Comparison of ENCODE assay signal across 8 cellular contexts in genomic region chr11:94776351-94777321, GRCh38. TPM values are rescaled to one million over a fixed set of nuclear protein-coding genes. Genes with fewer than 3 reads are reported as not detected.
DNase-seq lines count a peak whose midpoint lies in the region; ATAC-seq and TF ChIP-seq lines count a peak whose summit lies in the region.

No MANE protein-coding gene starts in this region.

- H3K9me3 Mint-ChIP-seq in MCF 10A (ENCODE audit: unreplicated experiment) (no peaks in the 10 kb centered on the region), natural killer cell (no peaks in the 10 kb centered on the region)

- DNase-seq in DMS53 treated with DMSO at 0.1 percent for 48 hours (lab: John Stamatoyannopoulos, UW; ENCODE audit: unreplicated experiment) (peak; percentile 89), MG63 (peak; percentile 60), MCF 10A (ENCODE audit: unreplicated experiment) (peak; percentile 67), natural killer cell (no peak)
- DNase-seq in stimulated activated naive CD4-positive, alpha-beta T cell treated with Interleukin-2 at 50 U/mL for 16 hours (lab: John Stamatoyannopoulos, UW) = no peak

- peaks cover 4% of the 10 kb centered on the region for H3K36me3 Mint-ChIP-seq in MCF 10A (ENCODE audit: insufficient read depth, unreplicated experiment)
- H3K36me3 Mint-ChIP-seq in natural killer cell = no peaks in the 10 kb centered on the region

- H3K4me3 Mint-ChIP-seq in MCF 10A (ENCODE audit: unreplicated experiment) (no peak overlapping the region), natural killer cell (no peak overlapping the region)

- H3K9me3 ChIP-seq in MG63 = no peaks in the 10 kb centered on the region; the same call in 1 of the 2 replicates

- POLR2A ChIA-PET in MCF 10A (lab: Yijun Ruan, JAX) = interaction anchor here (0.6 to 4.1 kb wide), 12 partner anchors 9 to 297 kb away, joined by 3 to 18 read pairs (median 4); partner anchors contain the start of gene AMOTL1

- no peak for TF ChIP-seq CTCF in MCF 10A (IDR thresholded peaks at IDR 0.05; ENCODE audit: unreplicated experiment)
- no peak for TF ChIP-seq CTCF in natural killer cell (IDR thresholded peaks at IDR 0.05)

- H3K36me3 ChIP-seq in MG63 = no peaks in the 10 kb centered on the region; the same call in 1 of the 2 replicates

- no peaks in the 10 kb centered on the region for H3K27me3 ChIP-seq in MG63

- no peaks in the 10 kb centered on the region for H3K27me3 Mint-ChIP-seq in MCF 10A (ENCODE audit: insufficient read depth, unreplicated experiment)
- no peaks in the 10 kb centered on the region for H3K27me3 Mint-ChIP-seq in natural killer cell (ENCODE audit: low read depth in 2 of 2)

- BruUV-seq in MCF 10A (replicated peaks; lab: Mats Ljungman, UMichigan) = no TSS peak

- ATAC-seq in natural killer cell (peak in 2 of 3 donors; percentile 49 to 58), HG03095 (IDR thresholded peaks at IDR 0.05; ENCODE audit: unreplicated experiment) (no peak), GM18498 (IDR thresholded peaks at IDR 0.05; ENCODE audit: unreplicated experiment) (no peak), HG02973 (IDR thresholded peaks at IDR 0.05; ENCODE audit: unreplicated experiment) (no peak)

- H3K27ac Mint-ChIP-seq in MCF 10A (ENCODE audit: low read depth, unreplicated experiment) (peak overlapping the region; percentile 78), natural killer cell (peak overlapping the region in 1 of 2 donors; percentile 29)

- no peak overlapping the region for H3K4me3 ChIP-seq in MG63

- CTCF ChIA-PET in MCF 10A (lab: Yijun Ruan, JAX) = interaction anchor here (0.7 to 6.0 kb wide), 4 partner anchors 11 to 153 kb away, joined by 3 to 40 read pairs (median 4); no protein-coding TSS in a partner anchor

- H3K4me1 Mint-ChIP-seq in MCF 10A (ENCODE audit: insufficient read depth, unreplicated experiment) (peaks cover 35% of the 10 kb centered on the region), natural killer cell (peaks cover 20 to 24% of the 10 kb centered on the region in 2 donors)

- intact Hi-C loops in MCF 10A (cut with micrococcal nuclease) = no loop called here
- intact Hi-C loops in natural killer cell (cut with micrococcal nuclease) = no loop called here

RNA-seq across cellular contexts. Expression of gene AMOTL1, which starts 8.5 kb away (rescaled TPM):
- total RNA-seq in MG63 (2014; rRNA removed; shearing (Covaris generic); ENCODE audit: low replicate concordance) = 15.1 TPM in 2 replicates
- 76.6 and 77.0 TPM in 2 replicates for total RNA-seq in MCF 10A (2022)
- 1 to 10 TPM; 7.1 to 8.9 (median 8.7) TPM for total RNA-seq in natural killer cell

Comparison
In these comparisons a context has a peak if more than half of its experiments do, and no peak if none do; other contexts are left out.
1. DNase-seq: peak in DMS53 treated with DMSO at 0.1 percent for 48 hours (single experiment), MG63 (single experiment) and MCF 10A (single experiment); none in natural killer cell (single experiment) and stimulated activated naive CD4-positive, alpha-beta T cell treated with Interleukin-2 at 50 U/mL for 16 hours (single experiment).
2. ATAC-seq: peak in natural killer cell (2 of 3); none in HG03095 (single experiment), GM18498 (single experiment) and HG02973 (single experiment).